2 cellular contexts compared by ENCODE assay signal in genomic region chr21:36615274-36615964, GRCh38.
TF ChIP-seq lines count a peak whose summit lies in the region.

No MANE protein-coding gene starts in this region.

TF ChIP-seq in SK-N-SH treated with all-trans-retinoic acid at 6 μM for 48 hours, 23 proteins besides CTCF, POLR2A, EP300 and RAD21 (continued from another document):
- no peak for TF ChIP-seq POU6F1 (CRISPR knock-in tag; IDR thresholded peaks at IDR 0.05; ENCODE audit: borderline replicate concordance, low read depth)
- no peak for TF ChIP-seq ZFP3 (CRISPR knock-in tag; IDR thresholded peaks at IDR 0.05)
- no peak for TF ChIP-seq ZC3H10 (CRISPR knock-in tag; IDR thresholded peaks at IDR 0.05)
- TF ChIP-seq ARNTL (CRISPR knock-in tag; IDR thresholded peaks at IDR 0.05; ENCODE audit: borderline replicate concordance, low read depth), result no peak
- TF ChIP-seq GLIS3 (CRISPR knock-in tag; IDR thresholded peaks at IDR 0.05), result no peak
- no peak for TF ChIP-seq ZNF70 (CRISPR knock-in tag; IDR thresholded peaks at IDR 0.05)
- TF ChIP-seq BACH2 (CRISPR knock-in tag; IDR thresholded peaks at IDR 0.05; ENCODE audit: borderline replicate concordance), result no peak
- TF ChIP-seq OSR1 (CRISPR knock-in tag; IDR thresholded peaks at IDR 0.05), result no peak
- no peak for TF ChIP-seq TCF4 (CRISPR knock-in tag; IDR thresholded peaks at IDR 0.05; ENCODE audit: borderline replicate concordance)
- no peak for TF ChIP-seq CREB5 (CRISPR knock-in tag; IDR thresholded peaks at IDR 0.05; ENCODE audit: low read depth)
- no peak for TF ChIP-seq PATZ1 (CRISPR knock-in tag; IDR thresholded peaks at IDR 0.05; ENCODE audit: borderline replicate concordance)
- TF ChIP-seq CSDC2 (CRISPR knock-in tag; IDR thresholded peaks at IDR 0.05), result no peak
- no peak for TF ChIP-seq TOX (CRISPR knock-in tag; IDR thresholded peaks at IDR 0.05; ENCODE audit: borderline replicate concordance)
- TF ChIP-seq TSHZ2 (CRISPR knock-in tag; IDR thresholded peaks at IDR 0.05), result no peak
- no peak for TF ChIP-seq ZNF8 (CRISPR knock-in tag; IDR thresholded peaks at IDR 0.05)
- no peak for TF ChIP-seq PPARA (CRISPR knock-in tag; IDR thresholded peaks at IDR 0.05; ENCODE audit: borderline replicate concordance)

TF ChIP-seq in SK-N-SH, 30 proteins besides CTCF, POLR2A, EP300 and RAD21 (continued from another document):
- TF ChIP-seq, protein P1, sequence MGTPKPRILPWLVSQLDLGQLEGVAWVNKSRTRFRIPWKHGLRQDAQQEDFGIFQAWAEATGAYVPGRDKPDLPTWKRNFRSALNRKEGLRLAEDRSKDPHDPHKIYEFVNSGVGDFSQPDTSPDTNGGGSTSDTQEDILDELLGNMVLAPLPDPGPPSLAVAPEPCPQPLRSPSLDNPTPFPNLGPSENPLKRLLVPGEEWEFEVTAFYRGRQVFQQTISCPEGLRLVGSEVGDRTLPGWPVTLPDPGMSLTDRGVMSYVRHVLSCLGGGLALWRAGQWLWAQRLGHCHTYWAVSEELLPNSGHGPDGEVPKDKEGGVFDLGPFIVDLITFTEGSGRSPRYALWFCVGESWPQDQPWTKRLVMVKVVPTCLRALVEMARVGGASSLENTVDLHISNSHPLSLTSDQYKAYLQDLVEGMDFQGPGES (IDR thresholded peaks at IDR 0.05; ENCODE audit: low read depth, low read length), result no peak
- TF ChIP-seq JUND (IDR thresholded peaks at IDR 0.05) (no peak), SIN3A (IDR thresholded peaks at IDR 0.05; ENCODE audit: borderline replicate concordance, low read depth, low read length) (no peak)
